Comparison of ENCODE assay signal across 15 cellular contexts in genomic region chr14:61515436-61516124, GRCh38.
A peak's percentile ranks its signal among the peaks of the same experiment; 100 is the strongest.
DNase-seq lines count a peak whose midpoint lies in the region; ATAC-seq, FAIRE-seq and TF ChIP-seq lines count a peak whose summit lies in the region.
"Had no signal": no experiment of that assay in that cellular context is flagged by ENCODE, and none has a peak within 500 bp of the region (broad histone marks: within the 10 kb centered on the region; RNA-seq: fewer than 3 reads in every experiment).

No MANE protein-coding gene starts in this region.

- H3K23ac ChIP-seq in mesendoderm (ENCODE audit: low read length) = no peak overlapping the region

- CTCF ChIA-PET in CD4-positive, alpha-beta memory T cell (lab: Charles Lee; ENCODE audit: partially characterized antibody) = no interaction called here
- CTCF ChIA-PET in K562 (lab: Yijun Ruan, JAX; ENCODE audit: low intra/inter-chr PET ratio) = no interaction called here

- H3K27ac ChIP-seq in CD4-positive, alpha-beta memory T cell (ENCODE audit: low read depth, low read length) = no peak overlapping the region
- H3K27ac ChIP-seq in K562 (ENCODE audit: extremely low read depth, low read depth, low read length) = no peak overlapping the region
- H3K27ac ChIP-seq in gastrocnemius medialis = peak overlapping the region in 3 of 4 donors; percentile 20 to 43 (median 30)
- no peak overlapping the region for H3K27ac ChIP-seq in mesendoderm (ENCODE audit: low read depth, low read length)
- H3K27ac ChIP-seq in transverse colon = no peak overlapping the region

- no peak overlapping the region for H2BK120ac ChIP-seq in mesendoderm (ENCODE audit: low read depth, low read length)

- H4K5ac ChIP-seq in mesendoderm (ENCODE audit: low read length) = no peak overlapping the region

- TF ChIP-seq POLR2A in K562 (conservative IDR thresholded peaks at IDR 0.05) (no peak), gastrocnemius medialis (IDR thresholded peaks at IDR 0.05) (no peak), transverse colon (IDR thresholded peaks at IDR 0.05) (no peak)

- H3K56ac ChIP-seq in mesendoderm (ENCODE audit: low read length) = no peak overlapping the region

- BruUV-seq in K562 (replicated peaks; lab: Mats Ljungman, UMichigan) = no TSS peak

- H3K4me1 Mint-ChIP-seq in CD4-positive, alpha-beta memory T cell = peaks cover 54 to 91% (median 75%) of the 10 kb centered on the region in 4 donors
- H3K4me1 Mint-ChIP-seq: neural crest cell had no signal

- H3K27me3 ChIP-seq in CD4-positive, alpha-beta memory T cell (ENCODE audit: insufficient read depth, low read length) = no peaks in the 10 kb centered on the region
- H3K27me3 ChIP-seq in K562 (ENCODE audit: control insufficient read depth in 2 of 2, insufficient read depth in 2 of 2, low read length in 2 of 2) (peaks cover 0 to 4% of the 10 kb centered on the region in 2 experiments; a peak in 2 of 5 replicates), gastrocnemius medialis (no peaks in the 10 kb centered on the region), mesendoderm (ENCODE audit: insufficient read depth, low read length, poor library complexity) (no peaks in the 10 kb centered on the region), transverse colon (no peaks in the 10 kb centered on the region)

- no peak overlapping the region for H4K8ac ChIP-seq in mesendoderm (ENCODE audit: low read depth, low read length)

- intact Hi-C loops in CD4-positive, alpha-beta memory T cell (cut with micrococcal nuclease) = loop anchor here (2.0 kb wide), 1 partner anchor 13 kb away; no protein-coding TSS in a partner anchor
- intact Hi-C loops in K562 (cut with micrococcal nuclease) = no loop called here
- intact Hi-C loops in gastrocnemius medialis (cut with DNase I; ENCODE audit: low total_unique reads) = no loop called here
- intact Hi-C loops in transverse colon (cut with DNase I; ENCODE audit: low total_unique reads) = no loop called here

- peak overlapping the region; percentile 26 to 82 (median 50) for H3K27ac Mint-ChIP-seq in CD4-positive, alpha-beta memory T cell

- H3K79me2 ChIP-seq in K562 (ENCODE audit: control insufficient read depth, insufficient read depth, low read length) (no peaks in the 10 kb centered on the region), mesendoderm (ENCODE audit: control insufficient read depth, insufficient read depth, low read length) (no peaks in the 10 kb centered on the region)

- no peaks in the 10 kb centered on the region for H3K9me1 ChIP-seq in K562 (ENCODE audit: control insufficient read depth, insufficient read depth, low read length)

- no peak overlapping the region for H3K4me3 ChIP-seq in CD4-positive, alpha-beta memory T cell (ENCODE audit: low read length in 2 of 2)
- H3K4me3 ChIP-seq in LNCaP clone FGC (ENCODE audit: low read depth, low read length) (no peak overlapping the region), K562 (no peak overlapping the region), gastrocnemius medialis (no peak overlapping the region), mesendoderm (ENCODE audit: low read length) (no peak overlapping the region), transverse colon (no peak overlapping the region)
- H3K4me3 ChIP-seq: coronary artery had no signal

- H3K9ac ChIP-seq in K562 (ENCODE audit: insufficient read depth in 1 of 2, low read depth in 2 of 2, low read length in 2 of 2) (no peak overlapping the region), mesendoderm (ENCODE audit: low read length) (no peak overlapping the region)

- H3K36me3 ChIP-seq in CD4-positive, alpha-beta memory T cell (ENCODE audit: insufficient read depth, low read length) = peaks cover 28% of the 10 kb centered on the region
- H3K36me3 ChIP-seq in K562 (ENCODE audit: control insufficient read depth, insufficient read depth, low read length) = no peaks in the 10 kb centered on the region
- H3K36me3 ChIP-seq in gastrocnemius medialis = no peaks in the 10 kb centered on the region
- no peaks in the 10 kb centered on the region for H3K36me3 ChIP-seq in mesendoderm (ENCODE audit: control insufficient read depth, insufficient read depth, low read length)
- no peaks in the 10 kb centered on the region for H3K36me3 ChIP-seq in transverse colon

- H3K4ac ChIP-seq in mesendoderm (ENCODE audit: low read depth, low read length) = no peak overlapping the region

- no peak overlapping the region for H3K4me2 ChIP-seq in K562 (ENCODE audit: insufficient read depth, low read length)
- no peak overlapping the region for H3K4me2 ChIP-seq in mesendoderm (ENCODE audit: low read length)

- H3K4me3 Mint-ChIP-seq in CD4-positive, alpha-beta memory T cell = no peak overlapping the region
- H3K4me3 Mint-ChIP-seq: neural crest cell had no signal

- 22% methylated on average over 8 of the region's 8 CpGs for WGBS in K562 (ENCODE audit: insufficient coverage, low coverage, missing lambda C conversion rate)
- no CpG with 5 or more reads among the region's 8 CpGs for WGBS in mesendoderm (ENCODE audit: extremely low coverage, insufficient coverage, low lambda C conversion rate)
- WGBS in transverse colon (ENCODE audit: low coverage in 1 of 2), 2 donors = 91 to 93% methylated on average over 6 to 8 of the region's 8 CpGs

- POLR2A ChIA-PET in CD4-positive, alpha-beta memory T cell (lab: Charles Lee; ENCODE audit: partially characterized antibody) = no interaction called here
- POLR2A ChIA-PET in K562 (lab: Yijun Ruan, JAX) = no interaction called here

- H2BK15ac ChIP-seq in mesendoderm (replicated peaks; ENCODE audit: low read depth) = no peak overlapping the region

- H3K18ac ChIP-seq in mesendoderm (ENCODE audit: low read length) = no peak overlapping the region

- no peak for ATAC-seq in K562
- ATAC-seq in gastrocnemius medialis = no peak
- ATAC-seq: activated CD4-positive, CD25-positive, alpha-beta regulatory T cell treated with anti-CD3 and anti-CD28 coated beads, Interleukin-2, amount 50 U/mL, for 24 hours had no signal

- TF ChIP-seq CTCF in LNCaP clone FGC (IDR thresholded peaks at IDR 0.05; ENCODE audit: control insufficient read depth, extremely low read depth, insufficient read depth) (no peak), K562 (IDR thresholded peaks at IDR 0.05 in 2 of 3, conservative IDR thresholded peaks at IDR 0.05 in 1 of 3; ENCODE audit: insufficient read depth in 2 of 3, low read depth in 1 of 3, low read length in 3 of 3) (no peak), gastrocnemius medialis (IDR thresholded peaks at IDR 0.05 in 4 of 5, conservative IDR thresholded peaks at IDR 0.05 in 1 of 5) (no peak), transverse colon (IDR thresholded peaks at IDR 0.05) (no peak)

- H3K4me1 ChIP-seq in CD4-positive, alpha-beta memory T cell (ENCODE audit: insufficient read depth, low read length) = peaks cover 83% of the 10 kb centered on the region
- H3K4me1 ChIP-seq in K562 (replicated peaks in 1 of 2; ENCODE audit: control insufficient read depth in 2 of 2, insufficient read depth in 2 of 2, low read length in 2 of 2) = no peaks in the 10 kb centered on the region; a peak in 1 of 5 replicates
- peaks cover 17 to 34% of the 10 kb centered on the region in 2 donors for H3K4me1 ChIP-seq in gastrocnemius medialis
- peaks cover 7% of the 10 kb centered on the region for H3K4me1 ChIP-seq in mesendoderm (ENCODE audit: control insufficient read depth, low read depth, low read length)
- peaks cover 5 to 49% (median 37%) of the 10 kb centered on the region in 4 donors for H3K4me1 ChIP-seq in transverse colon

- H3K9me3 Mint-ChIP-seq in CD4-positive, alpha-beta memory T cell = no peaks in the 10 kb centered on the region
- H3K9me3 Mint-ChIP-seq: neural crest cell had no signal

- no peak overlapping the region for H2AFZ ChIP-seq in K562 (ENCODE audit: low read depth, low read length)

- no peaks in the 10 kb centered on the region for H3K9me3 ChIP-seq in CD4-positive, alpha-beta memory T cell (ENCODE audit: control insufficient read depth in 1 of 2, low read length in 2 of 2)
- H3K9me3 ChIP-seq in K562 (replicated peaks; ENCODE audit: control insufficient read depth, insufficient read depth, low read depth, low read length) (no peaks in the 10 kb centered on the region), gastrocnemius medialis (no peaks in the 10 kb centered on the region), transverse colon (no peaks in the 10 kb centered on the region)

- no peak overlapping the region for H2AK5ac ChIP-seq in mesendoderm (ENCODE audit: low read length)

- H4K20me1 ChIP-seq in K562 (replicated peaks; ENCODE audit: control insufficient read depth, insufficient read depth, low read length) = no peaks in the 10 kb centered on the region

- no peak for TF ChIP-seq RAD21 in K562 (CRISPR knock-in tag; conservative IDR thresholded peaks at IDR 0.05 in 1 of 2, IDR thresholded peaks at IDR 0.05 in 1 of 2)

- no peak for DNase-seq in CD4-positive, alpha-beta memory T cell
- DNase-seq in LNCaP clone FGC (ENCODE audit: low read depth) = peak; percentile 54
- no peak for DNase-seq in K562 (ENCODE audit: extremely low read depth in 1 of 4, low spot score in 3 of 4)
- no peak for DNase-seq in gastrocnemius medialis
- DNase-seq in mesendoderm = no peak
- no peak for DNase-seq in RPMI8226
- DNase-seq in transverse colon = no peak
- DNase-seq: aorta, mammary epithelial cell, NCI-H1694 treated with DMSO at 0.1 percent for 48 hours, SHP77 had no signal

- FAIRE-seq in K562 (lab: Jason Lieb, UNC) = no peak
- FAIRE-seq: GM19239 had no signal

- peaks cover 28 to 78% of the 10 kb centered on the region in 2 donors for H3K36me3 Mint-ChIP-seq in CD4-positive, alpha-beta memory T cell

- TF ChIP-seq EP300 in K562 (IDR thresholded peaks at IDR 0.05; ENCODE audit: low read length) (no peak), transverse colon (IDR thresholded peaks at IDR 0.05; ENCODE audit: low read depth) (no peak)

- H3K27me3 Mint-ChIP-seq in CD4-positive, alpha-beta memory T cell = no peaks in the 10 kb centered on the region

- in situ Hi-C loops in K562 (cut with MboI) (no loop called here), gastrocnemius medialis (cut with MboI; ENCODE audit: low sequenced_read_pairs in 4 of 4) (no loop called here), transverse colon (cut with MboI; ENCODE audit: low pct_ligation_motif_present in 1 of 4, low pct_unique_long_range_greater_than_20kb in 1 of 4, low sequenced_read_pairs in 3 of 4) (no loop called here)

- H2BK5ac ChIP-seq in mesendoderm (ENCODE audit: low read length) = no peak overlapping the region

- no peaks in the 10 kb centered on the region for H3K79me1 ChIP-seq in mesendoderm (ENCODE audit: low read length)

TF ChIP-seq in K562, 482 proteins besides CTCF, POLR2A, EP300 and RAD21 (continues in another document):
- TF ChIP-seq HINFP (tag; conservative IDR thresholded peaks at IDR 0.05; ENCODE audit: low read depth) = no peak

Comparison
In these comparisons a context has a peak if more than half of its experiments do, and no peak if none do; other contexts are left out.
1. H3K27ac ChIP-seq: peak in gastrocnemius medialis (3 of 4); none in CD4-positive, alpha-beta memory T cell (single experiment), K562 (single experiment), mesendoderm (single experiment) and transverse colon (0 of 4).